ENCODE assay signal across 14 cellular contexts in genomic region chr1:66214901-66215300, GRCh38.
A peak's percentile ranks its signal among the peaks of the same experiment; 100 is the strongest.
DNase-seq lines count a peak whose midpoint lies in the region; ATAC-seq and TF ChIP-seq lines count a peak whose summit lies in the region.
"Had no signal": no experiment of that assay in that cellular context is flagged by ENCODE, and none has a peak within 500 bp of the region (broad histone marks: within the 10 kb centered on the region; RNA-seq: fewer than 3 reads in every experiment).

No MANE protein-coding gene starts in this region.

- intact Hi-C loops in vagina (cut with DNase I): no loop called here

- H3K36me3 ChIP-seq in vagina: no peaks in the 10 kb centered on the region
- H3K36me3 ChIP-seq: pancreas had no signal

- H3K27ac Mint-ChIP-seq in activated CD8-positive, alpha-beta memory T cell treated with anti-CD3 and anti-CD28 coated beads, Interleukin-2, amount 10 ng/mL, durations not matched to agents 7 days and 5 days: no peak overlapping the region

- H3K36me3 Mint-ChIP-seq in activated CD8-positive, alpha-beta memory T cell treated with anti-CD3 and anti-CD28 coated beads, Interleukin-2, amount 10 ng/mL, durations not matched to agents 7 days and 5 days: no peaks in the 10 kb centered on the region

- H3K27me3 Mint-ChIP-seq in activated CD8-positive, alpha-beta memory T cell treated with anti-CD3 and anti-CD28 coated beads, Interleukin-2, amount 10 ng/mL, durations not matched to agents 7 days and 5 days: no peaks in the 10 kb centered on the region

- TF ChIP-seq CTCF in fibroblast of villous mesenchyme (IDR thresholded peaks at IDR 0.05; ENCODE audit: insufficient read depth, low read depth, low read length) (no peak), vagina (IDR thresholded peaks at IDR 0.05) (no peak)

- no peak for TF ChIP-seq POLR2A in vagina (IDR thresholded peaks at IDR 0.05)

- CTCF ChIA-PET in activated CD8-positive, alpha-beta memory T cell treated with anti-CD3 and anti-CD28 coated beads, Interleukin-2, amount 10 ng/mL, durations not matched to agents 7 days and 5 days (lab: Charles Lee): interaction anchor here (1.2 kb wide), 2 partner anchors 27 to 28 kb away, joined by 3 read pairs; no protein-coding TSS in a partner anchor
- CTCF ChIA-PET in HEK293T (lab: Yijun Ruan, JAX): no interaction called here

- peaks cover 12% of the 10 kb centered on the region for H3K4me1 Mint-ChIP-seq in activated CD8-positive, alpha-beta memory T cell treated with anti-CD3 and anti-CD28 coated beads, Interleukin-2, amount 10 ng/mL, durations not matched to agents 7 days and 5 days

- H3K27me3 ChIP-seq in vagina: no peaks in the 10 kb centered on the region
- H3K27me3 ChIP-seq: pancreas had no signal

- H3K4me3 ChIP-seq in fibroblast of villous mesenchyme (ENCODE audit: low read depth, low read length) (no peak overlapping the region), vagina (no peak overlapping the region)
- H3K4me3 ChIP-seq: pancreas had no signal

- ATAC-seq in activated CD8-positive, alpha-beta memory T cell treated with anti-CD3 and anti-CD28 coated beads, Interleukin-2, amount 10 ng/mL, durations not matched to agents 7 days and 5 days: peak; percentile 53
- peak; percentile 54 for ATAC-seq in GM21526 (IDR thresholded peaks at IDR 0.05; ENCODE audit: low FRiP score, unreplicated experiment)
- ATAC-seq: pancreas had no signal

- H3K4me3 Mint-ChIP-seq in activated CD8-positive, alpha-beta memory T cell treated with anti-CD3 and anti-CD28 coated beads, Interleukin-2, amount 10 ng/mL, durations not matched to agents 7 days and 5 days: no peak overlapping the region

- no peaks in the 10 kb centered on the region for H3K9me3 ChIP-seq in vagina
- H3K9me3 ChIP-seq: pancreas had no signal

- no peaks in the 10 kb centered on the region for H3K4me1 ChIP-seq in vagina
- H3K4me1 ChIP-seq: pancreas had no signal

- no peak for DNase-seq in activated CD8-positive, alpha-beta memory T cell treated with anti-CD3 and anti-CD28 coated beads, Interleukin-2, amount 10 ng/mL, durations not matched to agents 7 days and 5 days
- no peak for DNase-seq in activated CD8-positive, alpha-beta memory T cell treated with anti-CD3 and anti-CD28 coated beads, Interleukin-2, amount 50 U/mL, for 4 hours
- DNase-seq in NCI-H2029 treated with DMSO at 0.1 percent for 48 hours (lab: John Stamatoyannopoulos, UW) (peak; percentile 88), fibroblast of villous mesenchyme (ENCODE audit: low read depth) (peak; percentile 53), vagina (ENCODE audit: extremely low spot score in 2 of 2) (no peak), Ammon's horn (ENCODE audit: low spot score) (no peak), HEK293T (ENCODE audit: extremely low spot score) (no peak)
- DNase-seq: cortex of kidney; EL; NCI-H1417 treated with DMSO at 0.1 percent for 48 hours; NCI-H82; pancreas; stimulated activated CD4-positive, alpha-beta T cell treated with anti-CD3 and anti-CD28 coated beads, Interleukin-12 subunit alpha, Interleukin-12 subunit beta, amount 100 ng/mL, for 4 hours had no signal

- POLR2A ChIA-PET in HEK293T (lab: Yijun Ruan, JAX): no interaction called here

- no peak overlapping the region for H3K27ac ChIP-seq in vagina
- H3K27ac ChIP-seq: pancreas had no signal

- H3K9me3 Mint-ChIP-seq in activated CD8-positive, alpha-beta memory T cell treated with anti-CD3 and anti-CD28 coated beads, Interleukin-2, amount 10 ng/mL, durations not matched to agents 7 days and 5 days (ENCODE audit: low read depth): no peaks in the 10 kb centered on the region

TF ChIP-seq in HEK293T, 16 proteins besides CTCF, POLR2A, EP300 and RAD21:
- no peak for TF ChIP-seq ARNT (IDR thresholded peaks at IDR 0.05)

Comparison
In these comparisons a context has a peak if more than half of its experiments do, and no peak if none do; other contexts are left out.
1. DNase-seq: peak in NCI-H2029 treated with DMSO at 0.1 percent for 48 hours (single experiment) and fibroblast of villous mesenchyme (single experiment); none in activated CD8-positive, alpha-beta memory T cell treated with anti-CD3 and anti-CD28 coated beads, Interleukin-2, amount 10 ng/mL, durations not matched to agents 7 days and 5 days (single experiment), activated CD8-positive, alpha-beta memory T cell treated with anti-CD3 and anti-CD28 coated beads, Interleukin-2, amount 50 U/mL, for 4 hours (single experiment), vagina (0 of 2), Ammon's horn (single experiment) and HEK293T (single experiment).